16 cellular contexts compared by ENCODE assay signal in genomic region chr7:105649727-105650381, GRCh38.
DNase-seq lines count a peak whose midpoint lies in the region; ATAC-seq and TF ChIP-seq lines count a peak whose summit lies in the region.
"Had no signal": no experiment of that assay in that cellular context is flagged by ENCODE, and none has a peak within 500 bp of the region (broad histone marks: within the 10 kb centered on the region; RNA-seq: fewer than 3 reads in every experiment).

No MANE protein-coding gene starts in this region.

- no peak for TF ChIP-seq POLR2A in tibial nerve (IDR thresholded peaks at IDR 0.05)

- H3K27ac Mint-ChIP-seq in activated CD4-positive, alpha-beta T cell treated with anti-CD3 and anti-CD28 coated beads, Interleukin-2, amount 10 ng/mL, durations not matched to agents 7 days and 5 days, result no peak overlapping the region
- H3K27ac Mint-ChIP-seq: activated naive CD8-positive, alpha-beta T cell treated with anti-CD3 and anti-CD28 coated beads for 36 hours had no signal

- POLR2A ChIA-PET in HEK293T (lab: Yijun Ruan, JAX), result no interaction called here
- POLR2A ChIA-PET in activated CD4-positive, alpha-beta T cell treated with anti-CD3 and anti-CD28 coated beads, Interleukin-2, amount 10 ng/mL, durations not matched to agents 7 days and 5 days (lab: Charles Lee), result no interaction called here

- H3K9me3 Mint-ChIP-seq in activated CD4-positive, alpha-beta T cell treated with anti-CD3 and anti-CD28 coated beads, Interleukin-2, amount 10 ng/mL, durations not matched to agents 7 days and 5 days, result no peaks in the 10 kb centered on the region
- H3K9me3 Mint-ChIP-seq: activated naive CD8-positive, alpha-beta T cell treated with anti-CD3 and anti-CD28 coated beads for 36 hours; stimulated activated naive CD8-positive, alpha-beta T cell treated with anti-CD3 and anti-CD28 coated beads, Interleukin-15, amount 100 ng/mL, for 72 hours had no signal

- peaks cover 30% of the 10 kb centered on the region for H4K20me1 ChIP-seq in osteoblast (ENCODE audit: insufficient read depth, low read length)

- 49 to 60% methylated on average over 4 of the region's 4 CpGs for WGBS in tibial nerve, 2 donors

- H3K4me1 Mint-ChIP-seq in activated CD4-positive, alpha-beta T cell treated with anti-CD3 and anti-CD28 coated beads, Interleukin-2, amount 10 ng/mL, durations not matched to agents 7 days and 5 days, result peaks cover 14% of the 10 kb centered on the region

- H3K4me1 ChIP-seq in osteoblast (ENCODE audit: insufficient read depth, low read length), result peaks cover 14% of the 10 kb centered on the region
- peaks cover 0 to 31% (median 10%) of the 10 kb centered on the region in 4 donors for H3K4me1 ChIP-seq in tibial nerve

- DNase-seq in EL (peak; percentile 84), NCI-H226 (peak; percentile 78), osteoblast (ENCODE audit: insufficient read length, low spot score, missing footprints) (peak; percentile 96), HEK293T (ENCODE audit: extremely low spot score) (no peak), tibial nerve (ENCODE audit: low spot score in 2 of 2) (no peak)
- no peak for DNase-seq in activated CD4-positive, alpha-beta T cell treated with anti-CD3 and anti-CD28 coated beads, Interleukin-2, amount 10 ng/mL, durations not matched to agents 7 days and 5 days
- DNase-seq: activated naive CD8-positive, alpha-beta T cell treated with anti-CD3 and anti-CD28 coated beads for 36 hours; DMS53; mammary epithelial cell; MV-4-11; NCI-H510A; stimulated activated CD4-positive, alpha-beta T cell treated with anti-CD3 and anti-CD28 coated beads, Interleukin-4, amount 100 ng/mL, for 1 hour; stimulated activated naive CD8-positive, alpha-beta T cell treated with anti-CD3 and anti-CD28 coated beads, Interleukin-15, amount 100 ng/mL, for 72 hours had no signal

- no peak for TF ChIP-seq CTCF in osteoblast (IDR thresholded peaks at IDR 0.05; ENCODE audit: extremely low read depth, low read depth, low read length)
- no peak for TF ChIP-seq CTCF in tibial nerve (IDR thresholded peaks at IDR 0.05)

- ATAC-seq in HG03571 (IDR thresholded peaks at IDR 0.05; ENCODE audit: unreplicated experiment), result no peak

- no peaks in the 10 kb centered on the region for H3K27me3 ChIP-seq in osteoblast (ENCODE audit: insufficient read depth, low read length)
- H3K27me3 ChIP-seq in tibial nerve, result no peaks in the 10 kb centered on the region

- H3K9me3 ChIP-seq in osteoblast (ENCODE audit: low read depth, low read length) (no peaks in the 10 kb centered on the region), tibial nerve (no peaks in the 10 kb centered on the region)

- H3K4me3 Mint-ChIP-seq in activated CD4-positive, alpha-beta T cell treated with anti-CD3 and anti-CD28 coated beads, Interleukin-2, amount 10 ng/mL, durations not matched to agents 7 days and 5 days, result no peak overlapping the region
- H3K4me3 Mint-ChIP-seq: activated naive CD8-positive, alpha-beta T cell treated with anti-CD3 and anti-CD28 coated beads for 36 hours; stimulated activated naive CD8-positive, alpha-beta T cell treated with anti-CD3 and anti-CD28 coated beads, Interleukin-15, amount 100 ng/mL, for 72 hours had no signal

- no peaks in the 10 kb centered on the region for H3K79me2 ChIP-seq in osteoblast (ENCODE audit: insufficient read depth, low read length)

- H3K36me3 Mint-ChIP-seq in activated CD4-positive, alpha-beta T cell treated with anti-CD3 and anti-CD28 coated beads, Interleukin-2, amount 10 ng/mL, durations not matched to agents 7 days and 5 days (ENCODE audit: low read depth), result peaks cover 12% of the 10 kb centered on the region

- H2AFZ ChIP-seq in osteoblast (ENCODE audit: low read length), result no peak overlapping the region

- H3K36me3 ChIP-seq in osteoblast (ENCODE audit: insufficient read depth, low read length), result no peaks in the 10 kb centered on the region
- peaks cover 0 to 14% (median 0%) of the 10 kb centered on the region in 3 donors for H3K36me3 ChIP-seq in tibial nerve

- TF ChIP-seq EP300 in tibial nerve (IDR thresholded peaks at IDR 0.05), result no peak

- H3K4me2 ChIP-seq in osteoblast (ENCODE audit: insufficient read depth, low read length), result no peak overlapping the region

- CTCF ChIA-PET in HEK293T (lab: Yijun Ruan, JAX), result no interaction called here
- CTCF ChIA-PET in activated CD4-positive, alpha-beta T cell treated with anti-CD3 and anti-CD28 coated beads, Interleukin-2, amount 10 ng/mL, durations not matched to agents 7 days and 5 days (lab: Charles Lee), result no interaction called here

- no peaks in the 10 kb centered on the region for H3K27me3 Mint-ChIP-seq in activated CD4-positive, alpha-beta T cell treated with anti-CD3 and anti-CD28 coated beads, Interleukin-2, amount 10 ng/mL, durations not matched to agents 7 days and 5 days
- H3K27me3 Mint-ChIP-seq: activated naive CD8-positive, alpha-beta T cell treated with anti-CD3 and anti-CD28 coated beads for 36 hours; stimulated activated naive CD8-positive, alpha-beta T cell treated with anti-CD3 and anti-CD28 coated beads, Interleukin-15, amount 100 ng/mL, for 72 hours had no signal

- peak overlapping the region; percentile 11 for H3K27ac ChIP-seq in cingulate gyrus (ENCODE audit: low read depth, low read length)
- H3K27ac ChIP-seq in osteoblast (ENCODE audit: low read depth, low read length), result no peak overlapping the region
- peak overlapping the region in 1 of 4 donors; percentile 21 for H3K27ac ChIP-seq in tibial nerve
- H3K27ac ChIP-seq: HL-60 had no signal

- no peak overlapping the region for H3K4me3 ChIP-seq in osteoblast (ENCODE audit: insufficient read depth, low read length)
- no peak overlapping the region for H3K4me3 ChIP-seq in tibial nerve

TF ChIP-seq in HEK293T, 16 proteins besides CTCF, POLR2A, EP300 and RAD21:
- TF ChIP-seq TARDBP (IDR thresholded peaks at IDR 0.05) (no peak), ELF4 (IDR thresholded peaks at IDR 0.05) (no peak), LEF1 (IDR thresholded peaks at IDR 0.05; ENCODE audit: borderline replicate concordance) (no peak), HDGF (IDR thresholded peaks at IDR 0.05; ENCODE audit: borderline replicate concordance) (no peak), BHLHE40 (IDR thresholded peaks at IDR 0.05; ENCODE audit: borderline replicate concordance) (no peak), CTBP1 (IDR thresholded peaks at IDR 0.05; ENCODE audit: borderline replicate concordance) (no peak), NFRKB (IDR thresholded peaks at IDR 0.05) (no peak), ZNF384 (IDR thresholded peaks at IDR 0.05) (no peak), ARNT (IDR thresholded peaks at IDR 0.05) (no peak), FOXM1 (IDR thresholded peaks at IDR 0.05; ENCODE audit: borderline replicate concordance) (no peak), SUZ12 (IDR thresholded peaks at IDR 0.05) (no peak), SP1 (IDR thresholded peaks at IDR 0.05) (no peak), FOXK2 (IDR thresholded peaks at IDR 0.05) (no peak), L3MBTL2 (conservative IDR thresholded peaks at IDR 0.05) (no peak), FOXA1 (IDR thresholded peaks at IDR 0.05) (no peak)
- TF ChIP-seq, protein P1, sequence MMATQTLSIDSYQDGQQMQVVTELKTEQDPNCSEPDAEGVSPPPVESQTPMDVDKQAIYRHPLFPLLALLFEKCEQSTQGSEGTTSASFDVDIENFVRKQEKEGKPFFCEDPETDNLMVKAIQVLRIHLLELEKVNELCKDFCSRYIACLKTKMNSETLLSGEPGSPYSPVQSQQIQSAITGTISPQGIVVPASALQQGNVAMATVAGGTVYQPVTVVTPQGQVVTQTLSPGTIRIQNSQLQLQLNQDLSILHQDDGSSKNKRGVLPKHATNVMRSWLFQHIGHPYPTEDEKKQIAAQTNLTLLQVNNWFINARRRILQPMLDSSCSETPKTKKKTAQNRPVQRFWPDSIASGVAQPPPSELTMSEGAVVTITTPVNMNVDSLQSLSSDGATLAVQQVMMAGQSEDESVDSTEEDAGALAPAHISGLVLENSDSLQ (IDR thresholded peaks at IDR 0.05), result no peak

Comparison
In these comparisons a context has a peak if more than half of its experiments do, and no peak if none do; other contexts are left out.
1. DNase-seq: peak in EL (single experiment), NCI-H226 (single experiment) and osteoblast (single experiment); none in HEK293T (single experiment), activated CD4-positive, alpha-beta T cell treated with anti-CD3 and anti-CD28 coated beads, Interleukin-2, amount 10 ng/mL, durations not matched to agents 7 days and 5 days (single experiment) and tibial nerve (0 of 2).